In the genomic region with DNA sequence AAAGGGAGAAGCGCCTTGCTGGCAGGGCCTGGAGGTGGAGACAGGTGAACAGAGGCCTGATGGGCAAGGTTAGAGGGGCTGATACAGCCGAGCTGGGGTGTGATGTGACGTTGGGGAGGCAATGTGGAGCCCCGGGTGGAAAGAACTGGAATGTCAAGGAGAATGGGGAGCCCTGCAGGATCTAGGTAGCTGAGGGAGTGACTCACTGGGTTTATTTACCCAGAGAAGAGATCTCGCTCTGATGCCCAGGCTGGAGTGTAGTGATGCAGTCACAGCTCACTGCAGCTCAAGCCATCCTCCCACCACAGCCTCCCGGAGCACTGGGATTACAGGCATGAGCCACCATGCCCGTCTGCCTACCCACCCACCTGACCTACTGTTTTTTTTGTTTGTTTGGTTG, we compare ENCODE assay signal across 14 cellular contexts. TPM values are rescaled to one million over a fixed set of nuclear protein-coding genes. Genes with fewer than 3 reads are reported as not detected.
DNase-seq lines count a peak whose midpoint lies in the region; ATAC-seq, FAIRE-seq and TF ChIP-seq lines count a peak whose summit lies in the region.
"Had no signal": no experiment of that assay in that cellular context is flagged by ENCODE, and none has a peak within 500 bp of the region (broad histone marks: within the 10 kb centered on the region; RNA-seq: fewer than 3 reads in every experiment).

No MANE protein-coding gene starts in this region.

- no peaks in the 10 kb centered on the region for H3K9me3 Mint-ChIP-seq in astrocyte (ENCODE audit: unreplicated experiment)
- H3K9me3 Mint-ChIP-seq in naive thymus-derived CD8-positive, alpha-beta T cell = no peaks in the 10 kb centered on the region

- H3K27ac Mint-ChIP-seq in astrocyte (ENCODE audit: unreplicated experiment) = no peak overlapping the region
- peak overlapping the region in 6 of 10 donors; percentile 19 to 93 (median 36) for H3K27ac Mint-ChIP-seq in naive thymus-derived CD8-positive, alpha-beta T cell

- no peaks in the 10 kb centered on the region for H3K36me3 Mint-ChIP-seq in astrocyte (ENCODE audit: low read depth, unreplicated experiment)
- H3K36me3 Mint-ChIP-seq in naive thymus-derived CD8-positive, alpha-beta T cell = no peaks in the 10 kb centered on the region

- peaks cover 7% of the 10 kb centered on the region for H3K4me1 Mint-ChIP-seq in astrocyte (ENCODE audit: low read depth, unreplicated experiment)
- H3K4me1 Mint-ChIP-seq in naive thymus-derived CD8-positive, alpha-beta T cell = peaks cover 6 to 30% (median 27%) of the 10 kb centered on the region in 4 donors

- CTCF ChIA-PET in HEK293 (lab: Yijun Ruan, JAX) = interaction anchor here (0.6 to 1.3 kb wide), 5 partner anchors 10 to 121 kb away, joined by 3 to 5 read pairs (median 4); no protein-coding TSS in a partner anchor

- ATAC-seq in naive thymus-derived CD8-positive, alpha-beta T cell = no peak
- ATAC-seq: GM12878, K562 had no signal

- peaks cover 27% of the 10 kb centered on the region for H4K20me1 ChIP-seq in astrocyte (ENCODE audit: insufficient read depth, low read length)

- H3K4me3 ChIP-seq in HEK293 (ENCODE audit: low read depth, low read length) (no peak overlapping the region), astrocyte (ENCODE audit: insufficient read depth, low read depth, low read length) (no peak overlapping the region)
- H3K4me3 ChIP-seq: GM12878, K562, smooth muscle cell, thoracic aorta had no signal

- no peak overlapping the region for H3K4me2 ChIP-seq in astrocyte (ENCODE audit: low read length)
- H3K4me2 ChIP-seq: smooth muscle cell had no signal

- H3K9me3 ChIP-seq in HEK293 (ENCODE audit: control insufficient read depth, insufficient read depth, low read depth, low read length) (no peaks in the 10 kb centered on the region), astrocyte (ENCODE audit: insufficient read depth, low read depth, low read length) (no peaks in the 10 kb centered on the region)
- H3K9me3 ChIP-seq: thoracic aorta had no signal

- peak overlapping the region; percentile 73 for H3K4me3 Mint-ChIP-seq in astrocyte (ENCODE audit: unreplicated experiment)
- peak overlapping the region in 6 of 10 donors; percentile 30 to 85 (median 56) for H3K4me3 Mint-ChIP-seq in naive thymus-derived CD8-positive, alpha-beta T cell

- peaks cover 33% of the 10 kb centered on the region for H3K79me2 ChIP-seq in astrocyte (ENCODE audit: insufficient read depth, low read length)

- no peaks in the 10 kb centered on the region for H3K27me3 Mint-ChIP-seq in astrocyte (ENCODE audit: low read depth, unreplicated experiment)
- no peaks in the 10 kb centered on the region for H3K27me3 Mint-ChIP-seq in naive thymus-derived CD8-positive, alpha-beta T cell

- POLR2A ChIA-PET in HEK293 (lab: Yijun Ruan, JAX) = no interaction called here
- POLR2A ChIA-PET in naive thymus-derived CD8-positive, alpha-beta T cell (lab: Charles Lee) = interaction anchor here (1.2 to 6.2 kb wide), 2 partner anchors 13 to 36 kb away, joined by 3 to 54 read pairs; a partner anchor contains a TSS

- H2AFZ ChIP-seq in astrocyte (ENCODE audit: low read depth, low read length) = no peak overlapping the region

- no peak for FAIRE-seq in astrocyte (lab: Jason Lieb, UNC)
- FAIRE-seq: GM12878, K562 had no signal

- no peak overlapping the region for H3K27ac ChIP-seq in HEK293 (ENCODE audit: extremely low read depth, low read depth, low read length)
- no peak overlapping the region for H3K27ac ChIP-seq in astrocyte (ENCODE audit: low read depth, low read length)
- H3K27ac ChIP-seq: thoracic aorta had no signal

- TF ChIP-seq CTCF in HEK293 (tag by site-specific recombination; IDR thresholded peaks at IDR 0.05) = no peak
- TF ChIP-seq CTCF in astrocyte (IDR thresholded peaks at IDR 0.05; ENCODE audit: insufficient read depth, low read depth, low read length) = no peak

- no peak overlapping the region for H3K9ac ChIP-seq in astrocyte (ENCODE audit: low read length)

- H3K36me3 ChIP-seq in HEK293 (ENCODE audit: control insufficient read depth in 2 of 2, insufficient read depth in 1 of 2, low read length in 2 of 2) (no peaks in the 10 kb centered on the region), astrocyte (ENCODE audit: insufficient read depth, low read length) (no peaks in the 10 kb centered on the region)
- H3K36me3 ChIP-seq: thoracic aorta had no signal

- peak; percentile 72 for DNase-seq in DMS53 (lab: John Stamatoyannopoulos, UW)
- DNase-seq in astrocyte (ENCODE audit: low read depth) = peak; percentile 34
- no peak for DNase-seq in naive thymus-derived CD8-positive, alpha-beta T cell
- DNase-seq in SW480 (ENCODE audit: low spot score) = no peak
- DNase-seq in NCI-H146 (lab: John Stamatoyannopoulos, UW) = no peak
- DNase-seq in stimulated activated CD4-positive, alpha-beta T cell treated with anti-CD3 and anti-CD28 coated beads, Interleukin-2, amount 100 ng/mL, for 48 hours = no peak
- DNase-seq: islet precursor cell, NCI-H2107, SW 1271 had no signal

- H3K27me3 ChIP-seq in astrocyte (ENCODE audit: insufficient read depth, low read length) = no peaks in the 10 kb centered on the region

- H3K4me1 ChIP-seq in HEK293 (ENCODE audit: control insufficient read depth, insufficient read depth, low read length) (peaks cover 10% of the 10 kb centered on the region), astrocyte (ENCODE audit: insufficient read depth, low read length) (peaks cover 21% of the 10 kb centered on the region)

TF ChIP-seq in HEK293, 187 proteins besides CTCF, POLR2A, EP300 and RAD21:
- TF ChIP-seq ZBTB17 (tag by site-specific recombination; IDR thresholded peaks at IDR 0.05) (peak; percentile 63; the same call in 1 of the 2 replicates), ZBTB20 (tag by site-specific recombination; IDR thresholded peaks at IDR 0.05) (0 out of 2 replicates have a peak, but pooled peaks have one; percentile 23), MEIS1 (CRISPR knock-in tag; IDR thresholded peaks at IDR 0.05; ENCODE audit: borderline replicate concordance) (no peak), ZNF354C (tag by site-specific recombination; IDR thresholded peaks at IDR 0.05; ENCODE audit: borderline replicate concordance, low read depth) (no peak)
- TF ChIP-seq, protein P1, sequence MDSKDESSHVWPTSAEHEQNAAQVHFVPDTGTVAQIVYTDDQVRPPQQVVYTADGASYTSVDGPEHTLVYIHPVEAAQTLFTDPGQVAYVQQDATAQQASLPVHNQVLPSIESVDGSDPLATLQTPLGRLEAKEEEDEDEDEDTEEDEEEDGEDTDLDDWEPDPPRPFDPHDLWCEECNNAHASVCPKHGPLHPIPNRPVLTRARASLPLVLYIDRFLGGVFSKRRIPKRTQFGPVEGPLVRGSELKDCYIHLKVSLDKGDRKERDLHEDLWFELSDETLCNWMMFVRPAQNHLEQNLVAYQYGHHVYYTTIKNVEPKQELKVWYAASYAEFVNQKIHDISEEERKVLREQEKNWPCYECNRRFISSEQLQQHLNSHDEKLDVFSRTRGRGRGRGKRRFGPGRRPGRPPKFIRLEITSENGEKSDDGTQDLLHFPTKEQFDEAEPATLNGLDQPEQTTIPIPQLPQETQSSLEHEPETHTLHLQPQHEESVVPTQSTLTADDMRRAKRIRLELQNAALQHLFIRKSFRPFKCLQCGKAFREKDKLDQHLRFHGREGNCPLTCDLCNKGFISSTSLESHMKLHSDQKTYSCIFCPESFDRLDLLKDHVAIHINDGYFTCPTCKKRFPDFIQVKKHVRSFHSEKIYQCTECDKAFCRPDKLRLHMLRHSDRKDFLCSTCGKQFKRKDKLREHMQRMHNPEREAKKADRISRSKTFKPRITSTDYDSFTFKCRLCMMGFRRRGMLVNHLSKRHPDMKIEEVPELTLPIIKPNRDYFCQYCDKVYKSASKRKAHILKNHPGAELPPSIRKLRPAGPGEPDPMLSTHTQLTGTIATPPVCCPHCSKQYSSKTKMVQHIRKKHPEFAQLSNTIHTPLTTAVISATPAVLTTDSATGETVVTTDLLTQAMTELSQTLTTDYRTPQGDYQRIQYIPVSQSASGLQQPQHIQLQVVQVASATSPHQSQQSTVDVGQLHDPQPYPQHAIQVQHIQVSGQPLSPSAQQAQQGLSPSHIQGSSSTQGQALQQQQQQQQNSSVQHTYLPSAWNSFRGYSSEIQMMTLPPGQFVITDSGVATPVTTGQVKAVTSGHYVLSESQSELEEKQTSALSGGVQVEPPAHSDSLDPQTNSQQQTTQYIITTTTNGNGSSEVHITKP (tag by site-specific recombination; IDR thresholded peaks at IDR 0.05) = 0 out of 2 replicates have a peak, but pooled peaks have one; percentile 13

RNA-seq across cellular contexts. Expression of a gene that starts 1.9 kb away (rescaled TPM):
- total RNA-seq in astrocyte = 181 and 198 TPM in 2 replicates
- 10 to 100 TPM; 34.7 to 36.5 TPM for total RNA-seq in naive thymus-derived CD8-positive, alpha-beta T cell
- 10 to 100 TPM; 37.1 to 70.2 (median 37.9) TPM for polyA plus RNA-seq in naive thymus-derived CD8-positive, alpha-beta T cell

RNA-seq across cellular contexts. Expression of a gene that starts 10.7 kb away (rescaled TPM):
- 0.48 and 0.50 TPM in 2 replicates for total RNA-seq in astrocyte
- total RNA-seq in naive thymus-derived CD8-positive, alpha-beta T cell = 1 to 10 TPM; 2.6 to 3.0 TPM
- under 1 TPM in 1 of 3 donors, not detected in 2; 0.23 TPM for polyA plus RNA-seq in naive thymus-derived CD8-positive, alpha-beta T cell
- total RNA-seq: thoracic aorta had no signal

RNA-seq across cellular contexts. Expression of a gene that starts 36.5 kb away (rescaled TPM):
- total RNA-seq in astrocyte = 57.1 and 60.3 TPM in 2 replicates
- 10 to 100 TPM; 81.1 to 85.8 TPM for total RNA-seq in naive thymus-derived CD8-positive, alpha-beta T cell
- 10 to 100 TPM; 60.7 to 93.6 (median 70.5) TPM for polyA plus RNA-seq in naive thymus-derived CD8-positive, alpha-beta T cell

Comparison
In these comparisons a context has a peak if more than half of its experiments do, and no peak if none do; other contexts are left out.
1. DNase-seq: peak in DMS53 (single experiment) and astrocyte (single experiment); none in naive thymus-derived CD8-positive, alpha-beta T cell (0 of 10), SW480 (single experiment), NCI-H146 (single experiment) and stimulated activated CD4-positive, alpha-beta T cell treated with anti-CD3 and anti-CD28 coated beads, Interleukin-2, amount 100 ng/mL, for 48 hours (0 of 2).